ENCODE assay signal across 8 cellular contexts in genomic region chr1:112840631-112841624, GRCh38.
DNase-seq lines count a peak whose midpoint lies in the region; ATAC-seq, FAIRE-seq and TF ChIP-seq lines count a peak whose summit lies in the region.

No MANE protein-coding gene starts in this region.

- ATAC-seq in HG02642 (IDR thresholded peaks at IDR 0.05; ENCODE audit: poor library complexity, unreplicated experiment) (peak; percentile 62), GM21447 (IDR thresholded peaks at IDR 0.05; ENCODE audit: unreplicated experiment) (no peak)

- no peak overlapping the region for H2AFZ ChIP-seq in mesenchymal stem cell (ENCODE audit: low read depth, low read length)

- H3K9me3 ChIP-seq in mesenchymal stem cell (ENCODE audit: control insufficient read depth, low read length), result no peaks in the 10 kb centered on the region

- no peak overlapping the region for H3K18ac ChIP-seq in mesenchymal stem cell (ENCODE audit: low read depth in 1 of 2, low read length in 2 of 2)

- no peak overlapping the region for H4K91ac ChIP-seq in mesenchymal stem cell (ENCODE audit: low read length)

- FAIRE-seq in urothelium cell line (lab: Jason Lieb, UNC), result no peak

- no peak overlapping the region for H3K14ac ChIP-seq in mesenchymal stem cell (ENCODE audit: low read length in 2 of 2)

- POLR2A ChIA-PET in GM10248 (lab: Yijun Ruan, JAX), result no interaction called here

- H3K4ac ChIP-seq in mesenchymal stem cell (ENCODE audit: low read depth in 1 of 2, low read length in 2 of 2), result no peak overlapping the region

- H3K27me3 ChIP-seq in layer of hippocampus (ENCODE audit: control insufficient read depth, insufficient read depth, low read length) (no peaks in the 10 kb centered on the region), mesenchymal stem cell (ENCODE audit: control insufficient read depth in 1 of 2, insufficient read depth in 1 of 2, low read length in 2 of 2) (peaks cover 0 to 3% of the 10 kb centered on the region in 2 experiments)

- H3K4me3 ChIP-seq in mesenchymal stem cell (ENCODE audit: insufficient read depth in 1 of 2, low read depth in 1 of 2, low read length in 2 of 2), result no peak overlapping the region

- no peaks in the 10 kb centered on the region for H3K36me3 ChIP-seq in mesenchymal stem cell (ENCODE audit: control insufficient read depth in 1 of 2, insufficient read depth in 2 of 2, low read depth in 1 of 2, low read length in 2 of 2)

- H2AK5ac ChIP-seq in mesenchymal stem cell (ENCODE audit: low read length, severe bottlenecking), result no peak overlapping the region

- H2BK12ac ChIP-seq in mesenchymal stem cell (ENCODE audit: low read length in 2 of 2), result no peak overlapping the region

- no peak overlapping the region for H2BK5ac ChIP-seq in mesenchymal stem cell (ENCODE audit: low read depth, low read length, poor library complexity, severe bottlenecking)

- H3K79me1 ChIP-seq in mesenchymal stem cell (replicated peaks; ENCODE audit: low read length, poor library complexity, severe bottlenecking), result no peaks in the 10 kb centered on the region

- H3K4me1 ChIP-seq in mesenchymal stem cell (ENCODE audit: control insufficient read depth, insufficient read depth, low read depth, low read length), result peaks cover 4% of the 10 kb centered on the region

- no peak for TF ChIP-seq CTCF in GM10248 (IDR thresholded peaks at IDR 0.05; ENCODE audit: control extremely low read depth, extremely low read depth, low read depth, missing control alignments)

- no peak overlapping the region for H3K4me2 ChIP-seq in mesenchymal stem cell (ENCODE audit: low read length, poor library complexity, severe bottlenecking)

- H4K8ac ChIP-seq in mesenchymal stem cell (ENCODE audit: low read length), result no peak overlapping the region

- H3K23ac ChIP-seq in mesenchymal stem cell (ENCODE audit: low read length in 2 of 2), result no peak overlapping the region

- DNase-seq in GM10248 (ENCODE audit: extremely low spot score) (peak; percentile 47), NCI-H526 treated with DMSO at 0.1 percent for 48 hours (lab: John Stamatoyannopoulos, UW) (peak; percentile 44), mesenchymal stem cell (no peak), urothelium cell line (ENCODE audit: low spot score) (no peak), superior temporal gyrus (ENCODE audit: extremely low spot score) (no peak)

- CTCF ChIA-PET in GM10248 (lab: Yijun Ruan, JAX), result interaction anchor here (1.1 kb wide), 1 partner anchor 232 kb away, joined by 3 read pairs; the partner anchor contains the start of gene LRIG2

- no peak overlapping the region for H2BK120ac ChIP-seq in mesenchymal stem cell (ENCODE audit: low read depth, low read length)

- H2BK15ac ChIP-seq in mesenchymal stem cell (ENCODE audit: low read depth, poor library complexity, severe bottlenecking), result no peak overlapping the region

- H3K27ac ChIP-seq in layer of hippocampus (ENCODE audit: low read depth, low read length), result peak overlapping the region; percentile 38
- H3K27ac ChIP-seq in mesenchymal stem cell (ENCODE audit: low read length, poor library complexity, severe bottlenecking), result no peak overlapping the region

- 100% methylated on average over 2 of the region's 7 CpGs for WGBS in mesenchymal stem cell

- H3K9ac ChIP-seq in mesenchymal stem cell (ENCODE audit: low read length), result no peak overlapping the region

Comparison
In these comparisons a context has a peak if more than half of its experiments do, and no peak if none do; other contexts are left out.
1. DNase-seq: peak in GM10248 (single experiment) and NCI-H526 treated with DMSO at 0.1 percent for 48 hours (single experiment); none in mesenchymal stem cell (single experiment), urothelium cell line (single experiment) and superior temporal gyrus (single experiment).